Comparison of ENCODE assay signal across 8 cellular contexts in the genomic region with DNA sequence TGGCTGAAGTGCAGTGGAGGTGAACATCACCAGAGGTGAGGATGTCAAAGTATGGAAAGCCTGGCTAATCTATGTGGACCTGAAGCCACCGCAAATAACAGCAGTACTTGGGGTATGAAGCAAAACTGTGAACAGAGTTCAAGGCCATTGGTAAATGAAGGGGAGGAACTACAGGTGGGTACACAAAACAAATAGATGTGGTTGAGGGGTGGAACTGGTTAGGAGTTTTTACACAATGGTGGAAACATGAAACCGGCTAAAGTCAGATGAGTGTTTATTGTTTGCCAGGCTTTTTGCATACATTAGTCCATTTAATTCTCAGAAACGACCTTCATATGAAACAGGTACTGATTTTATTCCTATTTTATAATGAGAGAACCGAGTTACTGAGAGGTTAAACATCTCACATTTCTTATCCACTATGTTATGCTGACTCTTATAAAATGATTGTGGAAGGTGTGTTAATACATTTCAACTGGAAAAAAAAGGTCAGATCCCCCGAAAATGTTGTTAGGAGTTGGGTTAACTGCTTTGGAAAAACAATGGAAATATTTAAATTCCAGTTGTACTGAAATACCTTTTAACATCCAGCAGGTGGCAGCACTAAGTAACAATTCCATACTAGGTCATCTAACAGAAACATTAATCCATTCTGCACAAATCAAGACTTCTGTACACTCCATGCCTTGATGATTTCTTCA. TPM values are rescaled to one million over a fixed set of nuclear protein-coding genes. Genes with fewer than 3 reads are reported as not detected.
DNase-seq lines count a peak whose midpoint lies in the region; ATAC-seq, FAIRE-seq and TF ChIP-seq lines count a peak whose summit lies in the region.

No MANE protein-coding gene starts in this region.

- no peak overlapping the region for H2AK5ac ChIP-seq in mesendoderm (ENCODE audit: low read length)

- H3K27me3 ChIP-seq in H7 (ENCODE audit: control insufficient read depth, insufficient read depth, low read length) (no peaks in the 10 kb centered on the region), mesendoderm (ENCODE audit: insufficient read depth, low read length, poor library complexity) (no peaks in the 10 kb centered on the region)

- H3K23ac ChIP-seq in mesendoderm (ENCODE audit: low read length), result no peak overlapping the region

- no peak overlapping the region for H4K5ac ChIP-seq in mesendoderm (ENCODE audit: low read length)

- H3K79me2 ChIP-seq in mesendoderm (ENCODE audit: control insufficient read depth, insufficient read depth, low read length), result no peaks in the 10 kb centered on the region

- no peak overlapping the region for H2BK120ac ChIP-seq in mesendoderm (ENCODE audit: low read depth, low read length)

- no peaks in the 10 kb centered on the region for H3K79me1 ChIP-seq in mesendoderm (ENCODE audit: low read length)

- no CpG with 5 or more reads among the region's 5 CpGs for WGBS in mesendoderm (ENCODE audit: extremely low coverage, insufficient coverage, low lambda C conversion rate)

- no peak overlapping the region for H3K56ac ChIP-seq in mesendoderm (ENCODE audit: low read length)

- H3K4ac ChIP-seq in mesendoderm (ENCODE audit: low read depth, low read length), result no peak overlapping the region

- DNase-seq in D721Med (ENCODE audit: insufficient read length, low spot score), result no peak
- peak; percentile 14 for DNase-seq in H7
- peak; percentile 44 for DNase-seq in NCI-H748 (lab: John Stamatoyannopoulos, UW; ENCODE audit: unreplicated experiment)
- DNase-seq in cerebellar cortex (ENCODE audit: low spot score), result peak; percentile 52
- DNase-seq in mesendoderm, result peak; percentile 18
- no peak for DNase-seq in activated CD4-positive, alpha-beta T cell treated with anti-CD3 and anti-CD28 coated beads for 1 hour

- no peak overlapping the region for H3K18ac ChIP-seq in mesendoderm (ENCODE audit: low read length)

- H3K27ac ChIP-seq in mesendoderm (ENCODE audit: low read depth, low read length), result no peak overlapping the region

- no peak overlapping the region for H4K8ac ChIP-seq in mesendoderm (ENCODE audit: low read depth, low read length)

- H2BK15ac ChIP-seq in mesendoderm (replicated peaks; ENCODE audit: low read depth), result no peak overlapping the region

- no peak overlapping the region for H3K4me3 ChIP-seq in H7 (ENCODE audit: insufficient read depth, low read depth, low read length)
- H3K4me3 ChIP-seq in mesendoderm (ENCODE audit: low read length), result no peak overlapping the region

- no peak overlapping the region for H3K4me2 ChIP-seq in mesendoderm (ENCODE audit: low read length)

- H3K36me3 ChIP-seq in H7 (replicated peaks; ENCODE audit: control insufficient read depth, insufficient read depth, low read length), result peaks cover 9% of the 10 kb centered on the region
- peaks cover 5% of the 10 kb centered on the region for H3K36me3 ChIP-seq in mesendoderm (ENCODE audit: control insufficient read depth, insufficient read depth, low read length)

- no peak overlapping the region for H3K9ac ChIP-seq in mesendoderm (ENCODE audit: low read length)

- ATAC-seq in GM19397 (IDR thresholded peaks at IDR 0.05; ENCODE audit: unreplicated experiment) (no peak), GM21528 (IDR thresholded peaks at IDR 0.05; ENCODE audit: low FRiP score, unreplicated experiment) (no peak)

- peak; percentile 68 for TF ChIP-seq CTCF in D721Med (IDR thresholded peaks at IDR 0.05; ENCODE audit: insufficient read depth, missing control alignments)

- no peak overlapping the region for H2BK5ac ChIP-seq in mesendoderm (ENCODE audit: low read length)

- H3K4me1 ChIP-seq in mesendoderm (ENCODE audit: control insufficient read depth, low read depth, low read length), result no peaks in the 10 kb centered on the region

- FAIRE-seq in D721Med (lab: Jason Lieb, UNC), result peak; percentile 75

RNA-seq across cellular contexts. Expression of a gene that starts 44.3 kb away (rescaled TPM):
- 54.3 and 61.1 TPM in 2 replicates for total RNA-seq in H7 (2014; rRNA removed; shearing (Covaris generic))
- 22.7 TPM for polyA plus RNA-seq in mesendoderm (2013, experiment 1 of 2)
- polyA plus RNA-seq in mesendoderm (2013, experiment 2 of 2), result 21.6 TPM

RNA-seq across cellular contexts. Expression of a gene that starts 56.8 kb away (rescaled TPM):
- total RNA-seq in H7 (2014; rRNA removed; shearing (Covaris generic)), result 33.7 and 45.9 TPM in 2 replicates
- polyA plus RNA-seq in mesendoderm (2013, experiment 1 of 2), result 23.4 TPM
- polyA plus RNA-seq in mesendoderm (2013, experiment 2 of 2), result 23.5 TPM

RNA-seq across cellular contexts. Expression of a gene that starts 56.8 kb away (rescaled TPM):
- total RNA-seq in H7 (2014; rRNA removed; shearing (Covaris generic)), result 10.7 and 12.2 TPM in 2 replicates
- polyA plus RNA-seq in mesendoderm (2013, experiment 1 of 2), result 13.4 TPM
- 13.4 TPM for polyA plus RNA-seq in mesendoderm (2013, experiment 2 of 2)

Comparison
In these comparisons a context has a peak if more than half of its experiments do, and no peak if none do; other contexts are left out.
1. DNase-seq: peak in H7 (single experiment), NCI-H748 (single experiment), cerebellar cortex (single experiment) and mesendoderm (single experiment); none in D721Med (single experiment) and activated CD4-positive, alpha-beta T cell treated with anti-CD3 and anti-CD28 coated beads for 1 hour (single experiment).